ENCODE assay signal across 20 cellular contexts in the genomic region with DNA sequence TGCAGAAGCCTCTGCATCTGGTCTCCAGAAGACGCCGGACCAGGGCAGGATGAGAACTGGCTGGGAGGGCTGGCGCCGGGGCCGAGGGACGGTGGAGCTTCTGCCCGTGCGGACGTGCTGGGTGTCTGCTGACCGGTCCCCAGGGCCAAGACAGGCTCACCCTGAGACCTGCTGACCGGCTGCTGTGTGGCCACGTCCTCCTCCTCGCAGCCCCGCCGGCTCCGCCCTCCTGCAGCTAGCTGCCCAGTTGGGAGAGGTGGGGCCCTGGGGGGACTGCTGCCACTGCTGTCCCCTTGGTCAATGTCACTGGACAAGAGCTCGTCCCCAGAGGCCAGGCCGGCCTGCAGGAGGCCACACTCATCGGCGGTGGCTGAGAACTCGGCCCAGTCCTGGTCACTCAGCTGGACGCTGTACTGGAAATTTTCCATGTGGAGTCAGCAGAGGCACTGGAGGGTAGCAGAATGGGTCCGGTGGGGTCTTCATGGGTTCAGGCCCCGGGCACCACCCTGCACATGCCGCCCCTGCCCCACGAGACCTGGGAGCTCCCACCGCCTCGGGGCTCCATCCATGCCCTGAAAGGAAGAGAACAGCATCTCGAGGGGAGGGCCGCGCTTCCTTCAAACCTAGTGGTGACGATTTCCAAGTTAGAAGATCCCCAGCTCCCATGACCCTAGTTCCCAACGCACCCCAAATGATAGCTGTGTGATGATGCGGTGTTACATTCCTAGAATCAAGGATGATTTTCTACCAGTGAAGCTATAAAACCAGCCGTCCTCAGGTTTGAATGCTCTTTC. TPM values are rescaled to one million over a fixed set of nuclear protein-coding genes. Genes with fewer than 3 reads are reported as not detected.
DNase-seq lines count a peak whose midpoint lies in the region; ATAC-seq and TF ChIP-seq lines count a peak whose summit lies in the region.
"Had no signal": no experiment of that assay in that cellular context is flagged by ENCODE, and none has a peak within 500 bp of the region (broad histone marks: within the 10 kb centered on the region; RNA-seq: fewer than 3 reads in every experiment).

No MANE protein-coding gene starts in this region.

- no peak overlapping the region for H3K9ac ChIP-seq in neural progenitor cell

- peak overlapping the region; percentile 97 for H3K27ac ChIP-seq in left ventricle myocardium inferior (replicated peaks)
- H3K27ac ChIP-seq in neural progenitor cell, result no peak overlapping the region
- no peak overlapping the region for H3K27ac ChIP-seq in A673 (ENCODE audit: low read depth, low read length, poor library complexity, severe bottlenecking)
- no peak overlapping the region for H3K27ac ChIP-seq in PC-9
- H3K27ac ChIP-seq: BLaER1, RWPE1, SJSA1 had no signal

- no peak for TF ChIP-seq CTCF in left ventricle myocardium inferior (IDR thresholded peaks at IDR 0.05; ENCODE audit: borderline replicate concordance)
- no peak for TF ChIP-seq CTCF in neural progenitor cell (IDR thresholded peaks at IDR 0.05)
- no peak for TF ChIP-seq CTCF in A673 (conservative IDR thresholded peaks at IDR 0.05; ENCODE audit: low read depth, low read length)
- no peak for TF ChIP-seq CTCF in PC-9 (conservative IDR thresholded peaks at IDR 0.05)

- H3K27me3 ChIP-seq in left ventricle myocardium inferior (ENCODE audit: low read depth) (peaks cover 32% of the 10 kb centered on the region), neural progenitor cell (peaks cover 62% of the 10 kb centered on the region), A673 (replicated peaks; ENCODE audit: insufficient read depth, low read depth, low read length, poor library complexity) (no peaks in the 10 kb centered on the region), PC-9 (ENCODE audit: insufficient read depth, low read depth) (no peaks in the 10 kb centered on the region)

- POLR2A ChIA-PET in A673 (lab: Charles Lee; ENCODE audit: low non-redundant PET), result interaction anchor here (0.5 kb wide), 1 partner anchor 277 kb away, joined by 6 read pairs; no protein-coding TSS in a partner anchor
- POLR2A ChIA-PET in PC-9 (lab: Charles Lee; ENCODE audit: unreplicated experiment), result no interaction called here

- peaks cover 28% of the 10 kb centered on the region for H3K27me3 Mint-ChIP-seq in activated T-cell treated with anti-CD3 and anti-CD28 coated beads, Interleukin-2, amount 50 U/mL, for 4 hours (ENCODE audit: low read depth)
- H3K27me3 Mint-ChIP-seq in neural progenitor cell (ENCODE audit: insufficient read depth, low read depth), result peaks cover 19% of the 10 kb centered on the region

- H3K4me3 Mint-ChIP-seq in activated T-cell treated with anti-CD3 and anti-CD28 coated beads, Interleukin-2, amount 50 U/mL, for 4 hours, result no peak overlapping the region
- no peak overlapping the region for H3K4me3 Mint-ChIP-seq in neural progenitor cell
- H3K4me3 Mint-ChIP-seq: CD8-positive, alpha-beta memory T cell had no signal

- H3K4me1 ChIP-seq in left ventricle myocardium inferior (peaks cover 56% of the 10 kb centered on the region), neural progenitor cell (no peaks in the 10 kb centered on the region), A673 (ENCODE audit: insufficient read depth, low read length, poor library complexity, severe bottlenecking) (peaks cover 4% of the 10 kb centered on the region), PC-9 (replicated peaks; ENCODE audit: insufficient read depth) (peaks cover under 1% of the 10 kb centered on the region; the same call in 1 of the 2 replicates)
- H3K4me1 ChIP-seq: HAP-1 had no signal

- CTCF ChIA-PET in A673 (lab: Charles Lee), result interaction anchor here (0.7 to 0.9 kb wide), 2 partner anchors 21 to 39 kb away, joined by 3 to 4 read pairs; partner anchors contain the start of gene AGRN
- CTCF ChIA-PET in PC-9 (lab: Charles Lee), result interaction anchor here (0.6 kb wide), 1 partner anchor 47 kb away, joined by 3 read pairs; no protein-coding TSS in a partner anchor

- intact Hi-C loops in left ventricle myocardium inferior (cut with micrococcal nuclease) (loop anchor here (10.0 kb wide), 1 partner anchor 84 kb away; no protein-coding TSS in a partner anchor), A673 (cut with micrococcal nuclease; ENCODE audit: unreplicated experiment) (loop anchor here (5.0 kb wide), 1 partner anchor 82 kb away; no protein-coding TSS in a partner anchor), PC-9 (cut with micrococcal nuclease; ENCODE audit: unreplicated experiment) (loop anchor here (5.0 to 10.0 kb wide), 2 partner anchors 254 to 312 kb away; partner anchors contain the start of genes B3GALT6 and SDF4)

- peak; percentile 3 for DNase-seq in activated T-cell treated with anti-CD3 and anti-CD28 coated beads, Interleukin-2, amount 50 U/mL, for 4 hours
- DNase-seq in activated T-cell treated with anti-CD3 and anti-CD28 coated beads for 4 hours, result no peak
- DNase-seq in left ventricle myocardium inferior, result peak; percentile 87
- DNase-seq in neural progenitor cell (ENCODE audit: low spot score), result peak; percentile 3
- no peak for DNase-seq in iPS-NIHi7 (ENCODE audit: extremely low spot score)
- no peak for DNase-seq in A673 (ENCODE audit: low spot score)
- DNase-seq in PC-9, result no peak
- no peak for DNase-seq in stimulated activated CD4-positive, alpha-beta T cell treated with anti-CD3 and anti-CD28 coated beads, Interleukin-4, amount 100 ng/mL, for 24 hours
- DNase-seq: DMS79 treated with DMSO at 0.1 percent for 48 hours, NCI-H1048, NCI-H1436, NCI-H1930, NCI-H345, NCI-H524 treated with DMSO at 0.1 percent for 48 hours had no signal

- H4K20me1 ChIP-seq in neural progenitor cell (ENCODE audit: low read depth) (no peaks in the 10 kb centered on the region), PC-9 (ENCODE audit: insufficient read depth) (no peaks in the 10 kb centered on the region)
- H4K20me1 ChIP-seq: BLaER1 had no signal

- peak overlapping the region; percentile 74 for H3K27ac Mint-ChIP-seq in neural progenitor cell

- H3K79me2 ChIP-seq in neural progenitor cell (ENCODE audit: low read depth), result no peaks in the 10 kb centered on the region
- H3K79me2 ChIP-seq in PC-9 (ENCODE audit: low read depth), result no peaks in the 10 kb centered on the region

- peaks cover 4% of the 10 kb centered on the region for H3K4me1 Mint-ChIP-seq in activated T-cell treated with anti-CD3 and anti-CD28 coated beads, Interleukin-2, amount 50 U/mL, for 4 hours (ENCODE audit: low read depth)
- H3K4me1 Mint-ChIP-seq in neural progenitor cell, result peaks cover 10% of the 10 kb centered on the region

- BruUV-seq in A673 (replicated peaks; lab: Mats Ljungman, UMichigan) (no TSS peak), PC-9 (replicated peaks; lab: Mats Ljungman, UMichigan) (no TSS peak)

- H2AFZ ChIP-seq in neural progenitor cell (replicated peaks) (no peak overlapping the region), PC-9 (no peak overlapping the region)

- no peaks in the 10 kb centered on the region for H3K9me3 Mint-ChIP-seq in activated T-cell treated with anti-CD3 and anti-CD28 coated beads, Interleukin-2, amount 50 U/mL, for 4 hours
- peaks cover 4% of the 10 kb centered on the region for H3K9me3 Mint-ChIP-seq in neural progenitor cell
- H3K9me3 Mint-ChIP-seq: CD8-positive, alpha-beta memory T cell had no signal

- H3K4me3 ChIP-seq in left ventricle myocardium inferior (peak overlapping the region; percentile 74), neural progenitor cell (no peak overlapping the region), A673 (ENCODE audit: low read depth, low read length, poor library complexity, severe bottlenecking) (no peak overlapping the region), PC-9 (no peak overlapping the region)
- H3K4me3 ChIP-seq: BLaER1, HAP-1, SJSA1 had no signal

- H3K9me3 ChIP-seq in left ventricle myocardium inferior (replicated peaks) (no peaks in the 10 kb centered on the region), neural progenitor cell (ENCODE audit: low read depth) (no peaks in the 10 kb centered on the region), A673 (ENCODE audit: low read depth, low read length, poor library complexity, severe bottlenecking) (no peaks in the 10 kb centered on the region), PC-9 (ENCODE audit: insufficient read depth, low read depth) (no peaks in the 10 kb centered on the region)
- H3K9me3 ChIP-seq: BLaER1, HAP-1, SJSA1 had no signal

- ATAC-seq in activated T-cell treated with anti-CD3 and anti-CD28 coated beads, Interleukin-2, amount 50 U/mL, for 4 hours, result no peak

- H3K36me3 ChIP-seq in left ventricle myocardium inferior, result peaks cover 17% of the 10 kb centered on the region
- no peaks in the 10 kb centered on the region for H3K36me3 ChIP-seq in neural progenitor cell
- H3K36me3 ChIP-seq in A673 (ENCODE audit: insufficient read depth, low read length, poor library complexity, severe bottlenecking), result no peaks in the 10 kb centered on the region
- no peaks in the 10 kb centered on the region for H3K36me3 ChIP-seq in PC-9 (ENCODE audit: low read depth)
- H3K36me3 ChIP-seq: BLaER1, HAP-1, SJSA1 had no signal

- H3K9me2 ChIP-seq in PC-9 (ENCODE audit: insufficient read depth), result no peaks in the 10 kb centered on the region

- H3K4me2 ChIP-seq in neural progenitor cell (no peak overlapping the region), PC-9 (no peak overlapping the region)

- H3K36me3 Mint-ChIP-seq in activated T-cell treated with anti-CD3 and anti-CD28 coated beads, Interleukin-2, amount 50 U/mL, for 4 hours (ENCODE audit: insufficient read depth), result no peaks in the 10 kb centered on the region
- H3K36me3 Mint-ChIP-seq in neural progenitor cell, result peaks cover 3% of the 10 kb centered on the region
- H3K36me3 Mint-ChIP-seq: CD8-positive, alpha-beta memory T cell had no signal

- H3F3A ChIP-seq in neural progenitor cell (ENCODE audit: low read depth) (peaks cover 6% of the 10 kb centered on the region), PC-9 (ENCODE audit: insufficient read depth, low read depth) (peaks cover 27% of the 10 kb centered on the region)

RNA-seq across cellular contexts. Expression of gene PERM1, which starts 1.1 kb away (rescaled TPM):
- not detected for total RNA-seq in activated T-cell treated with anti-CD3 and anti-CD28 coated beads, Interleukin-2, amount 50 U/mL, for 4 hours
- total RNA-seq in left ventricle myocardium inferior, result 160 TPM
- total RNA-seq in neural progenitor cell (ENCODE audit: low replicate concordance), result not detected in 2 replicates
- total RNA-seq in A673 (2021), result 0.28 TPM in 1 of 2 replicates, not detected in the other
- total RNA-seq in PC-9 (2021), result 0.60 and 0.81 TPM in 2 replicates
- total RNA-seq: A172; CD8-positive, alpha-beta memory T cell had no signal

RNA-seq across cellular contexts. Expression of gene PLEKHN1, which starts 14.5 kb away (rescaled TPM):
- total RNA-seq in activated T-cell treated with anti-CD3 and anti-CD28 coated beads, Interleukin-2, amount 50 U/mL, for 4 hours, result 1 to 10 TPM; 1.6 to 2.4 (median 1.9) TPM
- total RNA-seq in left ventricle myocardium inferior (not detected), neural progenitor cell (ENCODE audit: low replicate concordance) (0.09 TPM in 1 of 2 replicates, not detected in the other), A673 (2021) (not detected in 2 replicates), PC-9 (2021) (9.1 and 11.9 TPM in 2 replicates)

RNA-seq across cellular contexts. Expression of gene HES4, which starts 19.1 kb away (rescaled TPM):
- total RNA-seq in activated T-cell treated with anti-CD3 and anti-CD28 coated beads, Interleukin-2, amount 50 U/mL, for 4 hours, result 1 to 10 TPM; 1.3 to 3.0 (median 2.7) TPM
- 34.0 TPM for total RNA-seq in left ventricle myocardium inferior
- total RNA-seq in neural progenitor cell (ENCODE audit: low replicate concordance), result 7.6 and 35.7 TPM in 2 replicates
- total RNA-seq in A673 (2021), result 18.5 and 20.8 TPM in 2 replicates
- total RNA-seq in PC-9 (2021), result 19.2 and 41.8 TPM in 2 replicates

RNA-seq across cellular contexts. Expression of gene KLHL17, which starts 20.4 kb away (rescaled TPM):
- 10 to 100 TPM; 32.1 to 36.6 (median 34.3) TPM for total RNA-seq in activated T-cell treated with anti-CD3 and anti-CD28 coated beads, Interleukin-2, amount 50 U/mL, for 4 hours
- total RNA-seq in left ventricle myocardium inferior (6.4 TPM), neural progenitor cell (ENCODE audit: low replicate concordance) (10.7 and 33.8 TPM in 2 replicates), A673 (2021) (43.3 and 48.3 TPM in 2 replicates), PC-9 (2021) (16.8 and 22.7 TPM in 2 replicates)

RNA-seq across cellular contexts. Expression of gene NOC2L, which starts 21.7 kb away (rescaled TPM):
- 100 to 1,000 TPM; 292 to 315 (median 315) TPM for total RNA-seq in activated T-cell treated with anti-CD3 and anti-CD28 coated beads, Interleukin-2, amount 50 U/mL, for 4 hours
- 40.8 TPM for total RNA-seq in left ventricle myocardium inferior
- total RNA-seq in neural progenitor cell (ENCODE audit: low replicate concordance), result 39.6 and 69.1 TPM in 2 replicates
- total RNA-seq in A673 (2021), result 197 and 214 TPM in 2 replicates
- 86.4 and 100 TPM in 2 replicates for total RNA-seq in PC-9 (2021)

Comparison
In these comparisons a context has a peak if more than half of its experiments do, and no peak if none do; other contexts are left out.
1. DNase-seq: peak in activated T-cell treated with anti-CD3 and anti-CD28 coated beads, Interleukin-2, amount 50 U/mL, for 4 hours (single experiment), left ventricle myocardium inferior (single experiment) and neural progenitor cell (single experiment); none in activated T-cell treated with anti-CD3 and anti-CD28 coated beads for 4 hours (single experiment), iPS-NIHi7 (single experiment), A673 (single experiment), PC-9 (0 of 2) and stimulated activated CD4-positive, alpha-beta T cell treated with anti-CD3 and anti-CD28 coated beads, Interleukin-4, amount 100 ng/mL, for 24 hours (single experiment).
2. RNA of gene PERM1, which starts 1.1 kb away (total RNA-seq): 160 TPM in left ventricle myocardium inferior (single experiment); 0.60 to 0.81 TPM in PC-9, 0.28 TPM in A673, not detected in activated T-cell treated with anti-CD3 and anti-CD28 coated beads, Interleukin-2, amount 50 U/mL, for 4 hours and not detected in neural progenitor cell; every median in the first group is over 10 times any median in the second.